1 cellular context compared by ENCODE assay signal in genomic region chr7:6615853-6616555, GRCh38.
TF ChIP-seq lines count a peak whose summit lies in the region.

No MANE protein-coding gene starts in this region.

TF ChIP-seq in endothelial cell of umbilical vein, 7 proteins besides CTCF, POLR2A, EP300 and RAD21:
- TF ChIP-seq EZH2 (IDR thresholded peaks at IDR 0.05; ENCODE audit: borderline replicate concordance, low read depth, low read length, severe bottlenecking) (peak; percentile 67), MYC (IDR thresholded peaks at IDR 0.05; ENCODE audit: low read depth, low read length) (no peak)
TF ChIP-seq in endothelial cell of umbilical vein: peak in this region for 1.
